In the genomic region with DNA sequence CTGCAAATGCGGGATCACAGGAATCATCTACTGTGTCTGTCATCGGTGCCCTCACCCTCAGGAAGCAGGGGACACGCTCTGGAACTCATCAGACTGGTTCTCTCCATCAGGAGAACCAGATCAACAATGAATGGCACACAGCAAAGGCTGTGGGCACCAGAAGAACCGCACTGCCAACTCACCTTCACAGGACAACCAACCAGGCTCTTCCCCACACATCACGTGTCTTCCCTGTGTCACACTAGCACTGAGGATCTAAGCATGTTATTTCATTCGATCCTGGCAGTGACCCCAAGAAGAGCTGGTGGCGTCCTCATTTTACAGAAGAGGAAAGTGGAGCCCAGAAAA, we compare ENCODE assay signal across 13 cellular contexts.
DNase-seq lines count a peak whose midpoint lies in the region; ATAC-seq and TF ChIP-seq lines count a peak whose summit lies in the region.
"Had no signal": no experiment of that assay in that cellular context is flagged by ENCODE, and none has a peak within 500 bp of the region (broad histone marks: within the 10 kb centered on the region; RNA-seq: fewer than 3 reads in every experiment).

No MANE protein-coding gene starts in this region.

- H3K27ac ChIP-seq in GM23248 (no peak overlapping the region), RWPE2 (ENCODE audit: poor library complexity, severe bottlenecking) (peak overlapping the region; percentile 25), mesenchymal stem cell (ENCODE audit: low read length, poor library complexity, severe bottlenecking) (no peak overlapping the region), subcutaneous abdominal adipose tissue (ENCODE audit: low read depth, low read length) (peak overlapping the region; percentile 84)

- peak overlapping the region in 1 of 2 experiments; percentile 86 for H3K14ac ChIP-seq in mesenchymal stem cell (ENCODE audit: low read length in 2 of 2)

- H3K27me3 ChIP-seq in GM23248 (replicated peaks; ENCODE audit: insufficient read depth) (no peaks in the 10 kb centered on the region), RWPE2 (ENCODE audit: insufficient read depth, poor library complexity, severe bottlenecking) (no peaks in the 10 kb centered on the region), mesenchymal stem cell (ENCODE audit: control insufficient read depth in 1 of 2, insufficient read depth in 1 of 2, low read length in 2 of 2) (peaks cover 0 to 6% of the 10 kb centered on the region in 2 experiments), subcutaneous abdominal adipose tissue (ENCODE audit: control insufficient read depth in 5 of 5, insufficient read depth in 4 of 5, low read length in 5 of 5) (no peaks in the 10 kb centered on the region)

- H4K20me1 ChIP-seq in GM23248 (ENCODE audit: insufficient read depth), result no peaks in the 10 kb centered on the region

- H3K4me2 ChIP-seq in GM23248 (ENCODE audit: unreplicated experiment) (peak overlapping the region; percentile 35), mesenchymal stem cell (ENCODE audit: low read length, poor library complexity, severe bottlenecking) (no peak overlapping the region)

- H3K4me1 ChIP-seq in GM23248 (ENCODE audit: insufficient read depth) (peaks cover 24% of the 10 kb centered on the region), RWPE2 (ENCODE audit: insufficient read depth, poor library complexity, severe bottlenecking) (peaks cover 15% of the 10 kb centered on the region), mesenchymal stem cell (ENCODE audit: control insufficient read depth, insufficient read depth, low read depth, low read length) (peaks cover 59% of the 10 kb centered on the region), subcutaneous abdominal adipose tissue (ENCODE audit: control insufficient read depth in 5 of 5, insufficient read depth in 5 of 5, low read length in 5 of 5) (peaks cover 9 to 72% (median 60%) of the 10 kb centered on the region in 5 donors)

- H2AK5ac ChIP-seq in mesenchymal stem cell (ENCODE audit: low read length, severe bottlenecking), result peak overlapping the region; percentile 50

- H3K18ac ChIP-seq in mesenchymal stem cell (ENCODE audit: low read depth in 1 of 2, low read length in 2 of 2), result peak overlapping the region; percentile 75 to 92

- in situ Hi-C loops in GM23248 (cut with MboI), result no loop called here

- no peak overlapping the region for H2BK15ac ChIP-seq in mesenchymal stem cell (ENCODE audit: low read depth, poor library complexity, severe bottlenecking)

- H2BK5ac ChIP-seq in mesenchymal stem cell (ENCODE audit: low read depth, low read length, poor library complexity, severe bottlenecking), result no peak overlapping the region

- H2BK120ac ChIP-seq in mesenchymal stem cell (ENCODE audit: low read depth, low read length), result no peak overlapping the region

- H3K23ac ChIP-seq in mesenchymal stem cell (ENCODE audit: low read length in 2 of 2), result peak overlapping the region in 1 of 2 experiments; percentile 78

- WGBS in GM23248 (ENCODE audit: low coverage in 1 of 2, low lambda C conversion rate in 2 of 2, missing lambda C conversion rate in 2 of 2), 2 experiments, result 89 to 91% methylated on average over 7 of the region's 7 CpGs
- WGBS in mesenchymal stem cell, result 98% methylated on average over 7 of the region's 7 CpGs

- peak overlapping the region; percentile 9 to 83 for H3K4ac ChIP-seq in mesenchymal stem cell (ENCODE audit: low read depth in 1 of 2, low read length in 2 of 2)

- no peaks in the 10 kb centered on the region for H3K36me3 ChIP-seq in GM23248 (ENCODE audit: low read depth)
- peaks cover 5% of the 10 kb centered on the region; the same call in 1 of the 2 replicates for H3K36me3 ChIP-seq in RWPE2 (ENCODE audit: low read depth)
- H3K36me3 ChIP-seq in mesenchymal stem cell (ENCODE audit: control insufficient read depth in 1 of 2, insufficient read depth in 2 of 2, low read depth in 1 of 2, low read length in 2 of 2), result peaks cover 0 to 49% of the 10 kb centered on the region in 2 experiments
- H3K36me3 ChIP-seq in subcutaneous abdominal adipose tissue (ENCODE audit: control insufficient read depth in 5 of 5, insufficient read depth in 5 of 5, low read length in 5 of 5), result peaks cover 0 to 13% (median 4%) of the 10 kb centered on the region in 5 donors

- no peak overlapping the region for H3K4me3 ChIP-seq in GM23248
- no peak overlapping the region for H3K4me3 ChIP-seq in RWPE2 (ENCODE audit: severe bottlenecking)
- no peak overlapping the region for H3K4me3 ChIP-seq in mesenchymal stem cell (ENCODE audit: insufficient read depth in 1 of 2, low read depth in 1 of 2, low read length in 2 of 2)
- no peak overlapping the region for H3K4me3 ChIP-seq in subcutaneous abdominal adipose tissue (ENCODE audit: low read depth in 1 of 5, low read length in 5 of 5)
- H3K4me3 ChIP-seq: K562 had no signal

- DNase-seq in GM23248 (no peak), RWPE2 (ENCODE audit: low spot score) (no peak), mesenchymal stem cell (no peak), AG20443 (ENCODE audit: low spot score) (no peak), A172 (ENCODE audit: low spot score) (no peak)
- DNase-seq: activated CD4-positive, alpha-beta T cell treated with anti-CD3 and anti-CD28 coated beads for 1 hour; COR-L47; NCI-H2081; stimulated activated naive CD4-positive, alpha-beta T cell had no signal

- H3K9me2 ChIP-seq in GM23248 (ENCODE audit: insufficient read depth), result no peaks in the 10 kb centered on the region

- H3K9me3 ChIP-seq in GM23248 (ENCODE audit: low read depth), result no peaks in the 10 kb centered on the region
- no peaks in the 10 kb centered on the region for H3K9me3 ChIP-seq in RWPE2 (ENCODE audit: severe bottlenecking)
- no peaks in the 10 kb centered on the region for H3K9me3 ChIP-seq in mesenchymal stem cell (ENCODE audit: control insufficient read depth, low read length)
- no peaks in the 10 kb centered on the region for H3K9me3 ChIP-seq in subcutaneous abdominal adipose tissue (ENCODE audit: control insufficient read depth in 5 of 5, low read length in 5 of 5)

- TF ChIP-seq CTCF in RWPE2 (IDR thresholded peaks at IDR 0.05; ENCODE audit: poor library complexity, severe bottlenecking), result no peak

- peaks cover 16% of the 10 kb centered on the region for H3F3A ChIP-seq in GM23248 (ENCODE audit: insufficient read depth)

- peak overlapping the region; percentile 40 to 65 for H2BK12ac ChIP-seq in mesenchymal stem cell (ENCODE audit: low read length in 2 of 2)

- no peak overlapping the region for H4K8ac ChIP-seq in mesenchymal stem cell (ENCODE audit: low read length)

- peaks cover 49% of the 10 kb centered on the region for H3K79me2 ChIP-seq in GM23248 (ENCODE audit: insufficient read depth)

- no peak overlapping the region for H2AFZ ChIP-seq in GM23248
- H2AFZ ChIP-seq in mesenchymal stem cell (ENCODE audit: low read depth, low read length), result no peak overlapping the region

- peaks cover 49% of the 10 kb centered on the region for H3K79me1 ChIP-seq in mesenchymal stem cell (replicated peaks; ENCODE audit: low read length, poor library complexity, severe bottlenecking)

- H4K91ac ChIP-seq in mesenchymal stem cell (ENCODE audit: low read length), result peak overlapping the region; percentile 41

- ATAC-seq in RWPE2 (ENCODE audit: low read depth) (no peak), GM18502 (IDR thresholded peaks at IDR 0.05; ENCODE audit: poor library complexity, unreplicated experiment) (no peak)
- ATAC-seq: activated T-helper 17 cell treated with anti-CD3 and anti-CD28 coated beads, Interleukin-2, amount 50 U/mL, for 72 hours had no signal

- H3K9ac ChIP-seq in GM23248 (no peak overlapping the region), mesenchymal stem cell (ENCODE audit: low read length) (no peak overlapping the region), subcutaneous abdominal adipose tissue (ENCODE audit: low read length in 5 of 5) (peak overlapping the region in 1 of 5 donors; percentile 11)

Comparison
In these comparisons a context has a peak if more than half of its experiments do, and no peak if none do; other contexts are left out.
1. H3K27ac ChIP-seq: peak in RWPE2 (single experiment) and subcutaneous abdominal adipose tissue (single experiment); none in GM23248 (single experiment) and mesenchymal stem cell (single experiment).